Comparison of ENCODE assay signal across 1 cellular context in the genomic region with DNA sequence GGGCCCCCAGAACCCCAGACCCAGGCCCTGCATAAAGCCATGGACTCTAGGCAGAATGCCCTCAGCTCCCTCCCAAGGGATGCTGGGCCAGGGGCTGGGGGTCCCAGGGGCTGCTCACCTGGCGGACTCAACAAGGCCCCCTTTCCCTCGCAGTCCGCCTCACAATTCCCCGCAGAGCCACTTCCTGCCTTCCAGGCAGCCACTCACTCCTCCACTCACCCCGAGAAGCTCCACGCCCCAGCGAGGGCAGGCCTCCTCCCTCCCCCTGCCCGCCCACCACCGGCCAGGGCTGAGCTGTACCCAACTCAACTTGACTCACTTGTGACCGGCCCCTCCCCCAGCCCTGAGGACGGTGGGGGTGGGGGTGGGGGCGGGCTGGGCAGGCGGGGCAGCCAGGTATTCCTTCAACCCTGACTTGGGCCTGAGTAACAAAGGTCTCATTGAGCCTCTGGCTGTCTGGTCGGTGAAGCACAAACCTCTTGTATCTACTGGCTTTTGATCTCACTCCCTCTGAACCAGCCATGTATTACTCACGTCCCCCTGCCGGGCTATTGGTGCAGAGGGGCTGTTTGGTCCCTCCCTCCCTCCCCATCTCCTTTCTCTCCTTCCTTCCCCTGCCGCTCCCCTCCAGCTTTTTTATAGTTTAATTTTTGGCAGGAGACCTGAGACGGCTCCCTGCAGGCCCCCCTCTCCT.
TF ChIP-seq lines count a peak whose summit lies in the region.

No MANE protein-coding gene starts in this region.

TF ChIP-seq in HepG2, 621 proteins besides CTCF, POLR2A, EP300 and RAD21 (continued from another document and continues in another):
- TF ChIP-seq, protein P1, sequence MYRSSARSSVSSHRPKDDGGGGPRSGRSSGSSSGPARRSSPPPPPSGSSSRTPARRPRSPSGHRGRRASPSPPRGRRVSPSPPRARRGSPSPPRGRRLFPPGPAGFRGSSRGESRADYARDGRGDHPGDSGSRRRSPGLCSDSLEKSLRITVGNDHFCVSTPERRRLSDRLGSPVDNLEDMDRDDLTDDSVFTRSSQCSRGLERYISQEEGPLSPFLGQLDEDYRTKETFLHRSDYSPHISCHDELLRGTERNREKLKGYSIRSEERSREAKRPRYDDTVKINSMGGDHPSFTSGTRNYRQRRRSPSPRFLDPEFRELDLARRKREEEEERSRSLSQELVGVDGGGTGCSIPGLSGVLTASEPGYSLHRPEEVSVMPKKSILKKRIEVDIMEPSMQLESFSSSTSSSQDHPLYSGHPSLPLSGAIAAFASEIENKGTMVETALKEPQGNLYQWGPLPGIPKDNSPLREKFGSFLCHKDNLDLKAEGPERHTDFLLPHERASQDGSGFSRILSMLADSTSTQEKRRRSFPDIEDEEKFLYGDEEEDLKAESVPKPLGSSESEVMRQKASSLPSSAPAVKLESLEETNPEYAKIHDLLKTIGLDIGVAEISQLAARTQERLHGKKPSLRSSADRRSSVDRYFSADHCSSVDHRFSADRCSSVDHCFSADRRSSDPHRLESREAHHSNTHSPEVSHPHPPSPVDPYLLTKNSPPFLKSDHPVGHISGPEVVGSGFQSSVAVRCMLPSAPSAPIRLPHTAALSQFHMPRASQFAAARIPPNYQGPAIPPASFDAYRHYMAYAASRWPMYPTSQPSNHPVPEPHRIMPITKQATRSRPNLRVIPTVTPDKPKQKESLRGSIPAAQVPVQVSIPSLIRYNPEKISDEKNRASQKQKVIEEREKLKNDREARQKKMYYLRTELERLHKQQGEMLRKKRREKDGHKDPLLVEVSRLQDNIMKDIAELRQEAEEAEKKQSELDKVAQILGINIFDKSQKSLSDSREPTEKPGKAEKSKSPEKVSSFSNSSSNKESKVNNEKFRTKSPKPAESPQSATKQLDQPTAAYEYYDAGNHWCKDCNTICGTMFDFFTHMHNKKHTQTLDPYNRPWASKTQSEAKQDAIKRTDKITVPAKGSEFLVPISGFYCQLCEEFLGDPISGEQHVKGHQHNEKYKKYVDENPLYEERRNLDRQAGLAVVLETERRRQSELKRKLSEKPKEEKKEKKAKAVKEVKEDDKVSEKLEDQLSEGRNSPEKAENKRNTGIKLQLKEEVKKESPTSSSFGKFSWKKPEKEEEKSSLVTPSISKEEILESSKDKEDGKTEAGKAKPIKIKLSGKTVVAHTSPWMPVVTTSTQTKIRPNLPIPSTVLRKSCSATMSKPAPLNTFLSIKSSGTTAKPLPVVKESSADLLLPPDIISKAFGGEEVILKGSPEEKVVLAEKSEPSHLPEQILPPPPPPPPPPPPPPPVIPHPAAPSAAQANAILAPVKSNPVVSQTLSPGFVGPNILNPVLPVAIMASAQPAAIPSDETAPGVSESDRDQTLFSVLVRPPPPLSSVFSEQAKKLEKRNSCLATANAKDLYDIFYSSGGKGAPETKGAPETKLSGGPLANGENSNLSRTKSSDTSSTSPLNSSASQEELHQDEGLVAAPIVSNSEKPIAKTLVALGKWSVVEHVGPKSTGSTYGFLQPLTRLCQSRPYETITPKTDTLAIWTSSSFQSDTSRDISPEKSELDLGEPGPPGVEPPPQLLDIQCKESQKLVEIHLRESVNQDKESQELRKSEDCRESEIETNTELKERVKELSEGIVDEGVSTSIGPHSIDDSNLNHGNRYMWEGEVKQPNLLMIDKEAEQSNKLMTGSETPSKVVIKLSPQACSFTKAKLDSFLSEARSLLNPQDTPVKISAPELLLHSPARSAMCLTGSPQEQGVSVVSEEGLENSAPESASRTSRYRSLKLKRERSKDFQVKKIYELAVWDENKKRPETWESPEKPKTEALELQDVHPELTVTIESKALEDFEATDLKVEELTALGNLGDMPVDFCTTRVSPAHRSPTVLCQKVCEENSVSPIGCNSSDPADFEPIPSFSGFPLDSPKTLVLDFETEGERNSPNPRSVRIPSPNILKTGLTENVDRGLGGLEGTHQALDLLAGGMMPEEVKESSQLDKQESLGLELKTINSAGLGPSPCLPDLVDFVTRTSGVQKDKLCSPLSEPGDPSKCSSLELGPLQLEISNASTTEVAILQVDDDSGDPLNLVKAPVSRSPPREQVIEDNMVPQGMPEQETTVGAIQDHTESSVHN (CRISPR knock-in tag; IDR thresholded peaks at IDR 0.05), result no peak
- TF ChIP-seq ZNF263 (CRISPR knock-in tag; IDR thresholded peaks at IDR 0.05), result 0 out of 2 replicates have a peak, but pooled peaks have one; percentile 14
- TF ChIP-seq, protein P2, sequence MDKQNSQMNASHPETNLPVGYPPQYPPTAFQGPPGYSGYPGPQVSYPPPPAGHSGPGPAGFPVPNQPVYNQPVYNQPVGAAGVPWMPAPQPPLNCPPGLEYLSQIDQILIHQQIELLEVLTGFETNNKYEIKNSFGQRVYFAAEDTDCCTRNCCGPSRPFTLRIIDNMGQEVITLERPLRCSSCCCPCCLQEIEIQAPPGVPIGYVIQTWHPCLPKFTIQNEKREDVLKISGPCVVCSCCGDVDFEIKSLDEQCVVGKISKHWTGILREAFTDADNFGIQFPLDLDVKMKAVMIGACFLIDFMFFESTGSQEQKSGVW (CRISPR knock-in tag; IDR thresholded peaks at IDR 0.05; ENCODE audit: borderline replicate concordance), result no peak
- no peak for TF ChIP-seq MAFG (CRISPR knock-in tag; IDR thresholded peaks at IDR 0.05)
- no peak for TF ChIP-seq ETV6 (CRISPR knock-in tag; conservative IDR thresholded peaks at IDR 0.05)
- TF ChIP-seq, protein P3, sequence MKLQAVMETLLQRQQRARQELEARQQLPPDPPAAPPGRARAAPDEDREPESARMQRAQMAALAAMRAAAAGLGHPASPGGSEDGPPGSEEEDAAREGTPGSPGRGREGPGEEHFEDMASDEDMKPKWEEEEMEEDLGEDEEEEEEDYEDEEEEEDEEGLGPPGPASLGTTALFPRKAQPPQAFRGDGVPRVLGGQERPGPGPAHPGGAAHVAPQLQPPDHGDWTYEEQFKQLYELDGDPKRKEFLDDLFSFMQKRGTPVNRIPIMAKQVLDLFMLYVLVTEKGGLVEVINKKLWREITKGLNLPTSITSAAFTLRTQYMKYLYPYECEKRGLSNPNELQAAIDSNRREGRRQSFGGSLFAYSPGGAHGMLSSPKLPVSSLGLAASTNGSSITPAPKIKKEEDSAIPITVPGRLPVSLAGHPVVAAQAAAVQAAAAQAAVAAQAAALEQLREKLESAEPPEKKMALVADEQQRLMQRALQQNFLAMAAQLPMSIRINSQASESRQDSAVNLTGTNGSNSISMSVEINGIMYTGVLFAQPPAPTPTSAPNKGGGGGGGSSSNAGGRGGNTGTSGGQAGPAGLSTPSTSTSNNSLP (IDR thresholded peaks at IDR 0.05; ENCODE audit: low read depth, low read length), result no peak
- TF ChIP-seq DR1 (CRISPR knock-in tag; IDR thresholded peaks at IDR 0.05), result no peak
- TF ChIP-seq, protein P4, sequence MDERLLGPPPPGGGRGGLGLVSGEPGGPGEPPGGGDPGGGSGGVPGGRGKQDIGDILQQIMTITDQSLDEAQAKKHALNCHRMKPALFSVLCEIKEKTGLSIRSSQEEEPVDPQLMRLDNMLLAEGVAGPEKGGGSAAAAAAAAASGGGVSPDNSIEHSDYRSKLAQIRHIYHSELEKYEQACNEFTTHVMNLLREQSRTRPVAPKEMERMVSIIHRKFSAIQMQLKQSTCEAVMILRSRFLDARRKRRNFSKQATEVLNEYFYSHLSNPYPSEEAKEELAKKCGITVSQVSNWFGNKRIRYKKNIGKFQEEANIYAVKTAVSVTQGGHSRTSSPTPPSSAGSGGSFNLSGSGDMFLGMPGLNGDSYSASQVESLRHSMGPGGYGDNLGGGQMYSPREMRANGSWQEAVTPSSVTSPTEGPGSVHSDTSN (CRISPR knock-in tag; IDR thresholded peaks at IDR 0.05), result no peak
- TF ChIP-seq, protein P5, sequence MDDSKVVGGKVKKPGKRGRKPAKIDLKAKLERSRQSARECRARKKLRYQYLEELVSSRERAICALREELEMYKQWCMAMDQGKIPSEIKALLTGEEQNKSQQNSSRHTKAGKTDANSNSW (CRISPR knock-in tag; IDR thresholded peaks at IDR 0.05; ENCODE audit: borderline replicate concordance), result no peak
- no peak for TF ChIP-seq ELF1 (CRISPR knock-in tag; IDR thresholded peaks at IDR 0.05)
- TF ChIP-seq MED8 (CRISPR knock-in tag; IDR thresholded peaks at IDR 0.05; ENCODE audit: insufficient replicate concordance), result no peak
- peak; percentile 65; the same call in 1 of the 2 replicates for TF ChIP-seq TAF1 (CRISPR knock-in tag; IDR thresholded peaks at IDR 0.05)
- TF ChIP-seq ZNF713 (CRISPR knock-in tag; IDR thresholded peaks at IDR 0.05), result no peak
- TF ChIP-seq ZNF256 (CRISPR knock-in tag; conservative IDR thresholded peaks at IDR 0.05), result no peak
- no peak for TF ChIP-seq TEAD2 (CRISPR knock-in tag; IDR thresholded peaks at IDR 0.05)
- no peak for TF ChIP-seq MIER3 (CRISPR knock-in tag; IDR thresholded peaks at IDR 0.05; ENCODE audit: borderline replicate concordance)
- TF ChIP-seq, protein P6, sequence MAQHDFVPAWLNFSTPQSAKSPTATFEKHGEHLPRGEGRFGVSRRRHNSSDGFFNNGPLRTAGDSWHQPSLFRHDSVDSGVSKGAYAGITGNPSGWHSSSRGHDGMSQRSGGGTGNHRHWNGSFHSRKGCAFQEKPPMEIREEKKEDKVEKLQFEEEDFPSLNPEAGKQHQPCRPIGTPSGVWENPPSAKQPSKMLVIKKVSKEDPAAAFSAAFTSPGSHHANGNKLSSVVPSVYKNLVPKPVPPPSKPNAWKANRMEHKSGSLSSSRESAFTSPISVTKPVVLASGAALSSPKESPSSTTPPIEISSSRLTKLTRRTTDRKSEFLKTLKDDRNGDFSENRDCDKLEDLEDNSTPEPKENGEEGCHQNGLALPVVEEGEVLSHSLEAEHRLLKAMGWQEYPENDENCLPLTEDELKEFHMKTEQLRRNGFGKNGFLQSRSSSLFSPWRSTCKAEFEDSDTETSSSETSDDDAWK (CRISPR knock-in tag; IDR thresholded peaks at IDR 0.05), result no peak
- TF ChIP-seq, protein P7, sequence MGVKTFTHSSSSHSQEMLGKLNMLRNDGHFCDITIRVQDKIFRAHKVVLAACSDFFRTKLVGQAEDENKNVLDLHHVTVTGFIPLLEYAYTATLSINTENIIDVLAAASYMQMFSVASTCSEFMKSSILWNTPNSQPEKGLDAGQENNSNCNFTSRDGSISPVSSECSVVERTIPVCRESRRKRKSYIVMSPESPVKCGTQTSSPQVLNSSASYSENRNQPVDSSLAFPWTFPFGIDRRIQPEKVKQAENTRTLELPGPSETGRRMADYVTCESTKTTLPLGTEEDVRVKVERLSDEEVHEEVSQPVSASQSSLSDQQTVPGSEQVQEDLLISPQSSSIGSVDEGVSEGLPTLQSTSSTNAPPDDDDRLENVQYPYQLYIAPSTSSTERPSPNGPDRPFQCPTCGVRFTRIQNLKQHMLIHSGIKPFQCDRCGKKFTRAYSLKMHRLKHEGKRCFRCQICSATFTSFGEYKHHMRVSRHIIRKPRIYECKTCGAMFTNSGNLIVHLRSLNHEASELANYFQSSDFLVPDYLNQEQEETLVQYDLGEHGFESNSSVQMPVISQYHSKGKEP (CRISPR knock-in tag; IDR thresholded peaks at IDR 0.05), result no peak
- TF ChIP-seq MIER2 (CRISPR knock-in tag; IDR thresholded peaks at IDR 0.05), result no peak
- no peak for TF ChIP-seq POLR2AphosphoS2 (IDR thresholded peaks at IDR 0.05; ENCODE audit: low read depth, low read length)
- TF ChIP-seq SATB2 (CRISPR knock-in tag; IDR thresholded peaks at IDR 0.05), result 0 out of 2 replicates have a peak, but pooled peaks have one; percentile 53
- TF ChIP-seq, protein P8, sequence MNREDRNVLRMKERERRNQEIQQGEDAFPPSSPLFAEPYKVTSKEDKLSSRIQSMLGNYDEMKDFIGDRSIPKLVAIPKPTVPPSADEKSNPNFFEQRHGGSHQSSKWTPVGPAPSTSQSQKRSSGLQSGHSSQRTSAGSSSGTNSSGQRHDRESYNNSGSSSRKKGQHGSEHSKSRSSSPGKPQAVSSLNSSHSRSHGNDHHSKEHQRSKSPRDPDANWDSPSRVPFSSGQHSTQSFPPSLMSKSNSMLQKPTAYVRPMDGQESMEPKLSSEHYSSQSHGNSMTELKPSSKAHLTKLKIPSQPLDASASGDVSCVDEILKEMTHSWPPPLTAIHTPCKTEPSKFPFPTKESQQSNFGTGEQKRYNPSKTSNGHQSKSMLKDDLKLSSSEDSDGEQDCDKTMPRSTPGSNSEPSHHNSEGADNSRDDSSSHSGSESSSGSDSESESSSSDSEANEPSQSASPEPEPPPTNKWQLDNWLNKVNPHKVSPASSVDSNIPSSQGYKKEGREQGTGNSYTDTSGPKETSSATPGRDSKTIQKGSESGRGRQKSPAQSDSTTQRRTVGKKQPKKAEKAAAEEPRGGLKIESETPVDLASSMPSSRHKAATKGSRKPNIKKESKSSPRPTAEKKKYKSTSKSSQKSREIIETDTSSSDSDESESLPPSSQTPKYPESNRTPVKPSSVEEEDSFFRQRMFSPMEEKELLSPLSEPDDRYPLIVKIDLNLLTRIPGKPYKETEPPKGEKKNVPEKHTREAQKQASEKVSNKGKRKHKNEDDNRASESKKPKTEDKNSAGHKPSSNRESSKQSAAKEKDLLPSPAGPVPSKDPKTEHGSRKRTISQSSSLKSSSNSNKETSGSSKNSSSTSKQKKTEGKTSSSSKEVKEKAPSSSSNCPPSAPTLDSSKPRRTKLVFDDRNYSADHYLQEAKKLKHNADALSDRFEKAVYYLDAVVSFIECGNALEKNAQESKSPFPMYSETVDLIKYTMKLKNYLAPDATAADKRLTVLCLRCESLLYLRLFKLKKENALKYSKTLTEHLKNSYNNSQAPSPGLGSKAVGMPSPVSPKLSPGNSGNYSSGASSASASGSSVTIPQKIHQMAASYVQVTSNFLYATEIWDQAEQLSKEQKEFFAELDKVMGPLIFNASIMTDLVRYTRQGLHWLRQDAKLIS (CRISPR knock-in tag; IDR thresholded peaks at IDR 0.05), result no peak
- TF ChIP-seq ZFX (CRISPR knock-in tag; IDR thresholded peaks at IDR 0.05; ENCODE audit: low read depth), result 0 out of 2 replicates have a peak, but pooled peaks have one; percentile 27
- peak; percentile 75 for TF ChIP-seq ZFY (CRISPR knock-in tag; IDR thresholded peaks at IDR 0.05)
- no peak for TF ChIP-seq TAF15 (IDR thresholded peaks at IDR 0.05; ENCODE audit: low read depth, low read length, poor library complexity, severe bottlenecking)
- TF ChIP-seq ZBTB8A (CRISPR knock-in tag; IDR thresholded peaks at IDR 0.05; ENCODE audit: borderline replicate concordance, low read depth), result no peak
- no peak for TF ChIP-seq RFXANK (CRISPR knock-in tag; IDR thresholded peaks at IDR 0.05)
- peak; percentile 30; the same call in 1 of the 2 replicates for TF ChIP-seq ARNTL (CRISPR knock-in tag; IDR thresholded peaks at IDR 0.05)
- peak; percentile 62 for TF ChIP-seq POLR2AphosphoS5 (IDR thresholded peaks at IDR 0.05; ENCODE audit: low read depth, low read length)
- no peak for TF ChIP-seq KLF12 (CRISPR knock-in tag; IDR thresholded peaks at IDR 0.05; ENCODE audit: borderline replicate concordance)
- TF ChIP-seq ZNF335 (CRISPR knock-in tag; IDR thresholded peaks at IDR 0.05), result no peak
- no peak for TF ChIP-seq HNRNPH1 (optimal IDR thresholded peaks at IDR 0.05; ENCODE audit: low read depth, low read length)
- no peak for TF ChIP-seq XRCC5 (optimal IDR thresholded peaks at IDR 0.05; ENCODE audit: low read length)
- no peak for TF ChIP-seq SRSF9 (IDR thresholded peaks at IDR 0.05; ENCODE audit: borderline replicate concordance, insufficient read depth, low read depth, low read length, poor library complexity, severe bottlenecking)
- TF ChIP-seq ZNF772 (CRISPR knock-in tag; IDR thresholded peaks at IDR 0.05), result peak; percentile 46; the same call in 1 of the 2 replicates
